ENCODE assay signal across 1 cellular context in the genomic region with DNA sequence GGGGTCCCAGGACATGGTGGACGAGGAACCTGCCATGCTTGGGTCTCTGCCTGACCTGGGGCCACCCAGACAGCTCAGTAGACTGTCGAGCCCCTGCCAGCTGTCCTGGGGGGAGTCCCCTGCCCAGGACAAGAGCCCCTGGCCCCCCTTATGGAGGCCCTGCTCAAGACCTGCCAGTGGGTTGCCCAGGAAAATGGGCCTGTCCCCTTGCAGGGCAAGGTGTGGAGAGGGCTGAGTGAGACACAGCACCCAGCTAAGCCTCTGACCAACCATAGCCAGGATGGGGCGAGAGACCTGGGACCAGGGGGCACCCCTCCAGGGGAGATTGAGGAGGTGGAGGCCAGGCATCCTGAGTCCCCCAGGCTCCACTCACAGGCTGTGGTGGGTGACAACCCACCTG.
TF ChIP-seq lines count a peak whose summit lies in the region.

No MANE protein-coding gene starts in this region.

TF ChIP-seq in GM23338, 12 proteins besides CTCF, POLR2A, EP300 and RAD21:
- TF ChIP-seq EZH2 (IDR thresholded peaks at IDR 0.05; ENCODE audit: low read depth, unreplicated experiment) (no peak), ZNF114 (CRISPR knock-in tag; IDR thresholded peaks at IDR 0.05) (no peak), EZH2phosphoT487 (IDR thresholded peaks at IDR 0.05; ENCODE audit: unreplicated experiment) (no peak), JUNB (IDR thresholded peaks at IDR 0.05; ENCODE audit: unreplicated experiment) (no peak), POLR2AphosphoS5 (IDR thresholded peaks at IDR 0.05; ENCODE audit: low read depth) (no peak), NANOG (IDR thresholded peaks at IDR 0.05; ENCODE audit: borderline replicate concordance) (no peak), STAT1 (IDR thresholded peaks at IDR 0.05; ENCODE audit: unreplicated experiment) (no peak), ZNF331 (CRISPR knock-in tag; IDR thresholded peaks at IDR 0.05; ENCODE audit: low read depth) (no peak), CREB1 (CRISPR knock-in tag; IDR thresholded peaks at IDR 0.05; ENCODE audit: low read depth) (no peak)
- TF ChIP-seq, protein P1, sequence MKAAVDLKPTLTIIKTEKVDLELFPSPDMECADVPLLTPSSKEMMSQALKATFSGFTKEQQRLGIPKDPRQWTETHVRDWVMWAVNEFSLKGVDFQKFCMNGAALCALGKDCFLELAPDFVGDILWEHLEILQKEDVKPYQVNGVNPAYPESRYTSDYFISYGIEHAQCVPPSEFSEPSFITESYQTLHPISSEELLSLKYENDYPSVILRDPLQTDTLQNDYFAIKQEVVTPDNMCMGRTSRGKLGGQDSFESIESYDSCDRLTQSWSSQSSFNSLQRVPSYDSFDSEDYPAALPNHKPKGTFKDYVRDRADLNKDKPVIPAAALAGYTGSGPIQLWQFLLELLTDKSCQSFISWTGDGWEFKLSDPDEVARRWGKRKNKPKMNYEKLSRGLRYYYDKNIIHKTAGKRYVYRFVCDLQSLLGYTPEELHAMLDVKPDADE (IDR thresholded peaks at IDR 0.05): no peak
- TF ChIP-seq, protein P2, sequence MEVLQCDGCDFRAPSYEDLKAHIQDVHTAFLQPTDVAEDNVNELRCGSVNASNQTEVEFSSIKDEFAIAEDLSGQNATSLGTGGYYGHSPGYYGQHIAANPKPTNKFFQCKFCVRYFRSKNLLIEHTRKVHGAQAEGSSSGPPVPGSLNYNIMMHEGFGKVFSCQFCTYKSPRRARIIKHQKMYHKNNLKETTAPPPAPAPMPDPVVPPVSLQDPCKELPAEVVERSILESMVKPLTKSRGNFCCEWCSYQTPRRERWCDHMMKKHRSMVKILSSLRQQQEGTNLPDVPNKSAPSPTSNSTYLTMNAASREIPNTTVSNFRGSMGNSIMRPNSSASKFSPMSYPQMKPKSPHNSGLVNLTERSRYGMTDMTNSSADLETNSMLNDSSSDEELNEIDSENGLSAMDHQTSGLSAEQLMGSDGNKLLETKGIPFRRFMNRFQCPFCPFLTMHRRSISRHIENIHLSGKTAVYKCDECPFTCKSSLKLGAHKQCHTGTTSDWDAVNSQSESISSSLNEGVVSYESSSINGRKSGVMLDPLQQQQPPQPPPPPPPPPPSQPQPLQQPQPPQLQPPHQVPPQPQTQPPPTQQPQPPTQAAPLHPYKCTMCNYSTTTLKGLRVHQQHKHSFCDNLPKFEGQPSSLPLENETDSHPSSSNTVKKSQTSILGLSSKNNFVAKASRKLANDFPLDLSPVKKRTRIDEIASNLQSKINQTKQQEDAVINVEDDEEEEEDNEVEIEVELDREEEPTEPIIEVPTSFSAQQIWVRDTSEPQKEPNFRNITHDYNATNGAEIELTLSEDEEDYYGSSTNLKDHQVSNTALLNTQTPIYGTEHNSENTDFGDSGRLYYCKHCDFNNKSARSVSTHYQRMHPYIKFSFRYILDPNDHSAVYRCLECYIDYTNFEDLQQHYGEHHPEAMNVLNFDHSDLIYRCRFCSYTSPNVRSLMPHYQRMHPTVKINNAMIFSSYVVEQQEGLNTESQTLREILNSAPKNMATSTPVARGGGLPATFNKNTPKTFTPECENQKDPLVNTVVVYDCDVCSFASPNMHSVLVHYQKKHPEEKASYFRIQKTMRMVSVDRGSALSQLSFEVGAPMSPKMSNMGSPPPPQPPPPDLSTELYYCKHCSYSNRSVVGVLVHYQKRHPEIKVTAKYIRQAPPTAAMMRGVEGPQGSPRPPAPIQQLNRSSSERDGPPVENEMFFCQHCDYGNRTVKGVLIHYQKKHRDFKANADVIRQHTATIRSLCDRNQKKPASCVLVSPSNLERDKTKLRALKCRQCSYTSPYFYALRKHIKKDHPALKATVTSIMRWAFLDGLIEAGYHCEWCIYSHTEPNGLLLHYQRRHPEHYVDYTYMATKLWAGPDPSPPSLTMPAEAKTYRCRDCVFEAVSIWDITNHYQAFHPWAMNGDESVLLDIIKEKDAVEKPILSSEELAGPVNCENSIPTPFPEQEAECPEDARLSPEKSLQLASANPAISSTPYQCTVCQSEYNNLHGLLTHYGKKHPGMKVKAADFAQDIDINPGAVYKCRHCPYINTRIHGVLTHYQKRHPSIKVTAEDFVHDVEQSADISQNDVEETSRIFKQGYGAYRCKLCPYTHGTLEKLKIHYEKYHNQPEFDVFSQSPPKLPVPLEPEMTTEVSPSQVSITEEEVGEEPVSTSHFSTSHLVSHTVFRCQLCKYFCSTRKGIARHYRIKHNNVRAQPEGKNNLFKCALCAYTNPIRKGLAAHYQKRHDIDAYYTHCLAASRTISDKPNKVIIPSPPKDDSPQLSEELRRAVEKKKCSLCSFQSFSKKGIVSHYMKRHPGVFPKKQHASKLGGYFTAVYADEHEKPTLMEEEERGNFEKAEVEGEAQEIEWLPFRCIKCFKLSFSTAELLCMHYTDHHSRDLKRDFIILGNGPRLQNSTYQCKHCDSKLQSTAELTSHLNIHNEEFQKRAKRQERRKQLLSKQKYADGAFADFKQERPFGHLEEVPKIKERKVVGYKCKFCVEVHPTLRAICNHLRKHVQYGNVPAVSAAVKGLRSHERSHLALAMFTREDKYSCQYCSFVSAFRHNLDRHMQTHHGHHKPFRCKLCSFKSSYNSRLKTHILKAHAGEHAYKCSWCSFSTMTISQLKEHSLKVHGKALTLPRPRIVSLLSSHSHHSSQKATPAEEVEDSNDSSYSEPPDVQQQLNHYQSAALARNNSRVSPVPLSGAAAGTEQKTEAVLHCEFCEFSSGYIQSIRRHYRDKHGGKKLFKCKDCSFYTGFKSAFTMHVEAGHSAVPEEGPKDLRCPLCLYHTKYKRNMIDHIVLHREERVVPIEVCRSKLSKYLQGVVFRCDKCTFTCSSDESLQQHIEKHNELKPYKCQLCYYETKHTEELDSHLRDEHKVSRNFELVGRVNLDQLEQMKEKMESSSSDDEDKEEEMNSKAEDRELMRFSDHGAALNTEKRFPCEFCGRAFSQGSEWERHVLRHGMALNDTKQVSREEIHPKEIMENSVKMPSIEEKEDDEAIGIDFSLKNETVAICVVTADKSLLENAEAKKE (CRISPR knock-in tag; IDR thresholded peaks at IDR 0.05): no peak
- TF ChIP-seq, protein P3, sequence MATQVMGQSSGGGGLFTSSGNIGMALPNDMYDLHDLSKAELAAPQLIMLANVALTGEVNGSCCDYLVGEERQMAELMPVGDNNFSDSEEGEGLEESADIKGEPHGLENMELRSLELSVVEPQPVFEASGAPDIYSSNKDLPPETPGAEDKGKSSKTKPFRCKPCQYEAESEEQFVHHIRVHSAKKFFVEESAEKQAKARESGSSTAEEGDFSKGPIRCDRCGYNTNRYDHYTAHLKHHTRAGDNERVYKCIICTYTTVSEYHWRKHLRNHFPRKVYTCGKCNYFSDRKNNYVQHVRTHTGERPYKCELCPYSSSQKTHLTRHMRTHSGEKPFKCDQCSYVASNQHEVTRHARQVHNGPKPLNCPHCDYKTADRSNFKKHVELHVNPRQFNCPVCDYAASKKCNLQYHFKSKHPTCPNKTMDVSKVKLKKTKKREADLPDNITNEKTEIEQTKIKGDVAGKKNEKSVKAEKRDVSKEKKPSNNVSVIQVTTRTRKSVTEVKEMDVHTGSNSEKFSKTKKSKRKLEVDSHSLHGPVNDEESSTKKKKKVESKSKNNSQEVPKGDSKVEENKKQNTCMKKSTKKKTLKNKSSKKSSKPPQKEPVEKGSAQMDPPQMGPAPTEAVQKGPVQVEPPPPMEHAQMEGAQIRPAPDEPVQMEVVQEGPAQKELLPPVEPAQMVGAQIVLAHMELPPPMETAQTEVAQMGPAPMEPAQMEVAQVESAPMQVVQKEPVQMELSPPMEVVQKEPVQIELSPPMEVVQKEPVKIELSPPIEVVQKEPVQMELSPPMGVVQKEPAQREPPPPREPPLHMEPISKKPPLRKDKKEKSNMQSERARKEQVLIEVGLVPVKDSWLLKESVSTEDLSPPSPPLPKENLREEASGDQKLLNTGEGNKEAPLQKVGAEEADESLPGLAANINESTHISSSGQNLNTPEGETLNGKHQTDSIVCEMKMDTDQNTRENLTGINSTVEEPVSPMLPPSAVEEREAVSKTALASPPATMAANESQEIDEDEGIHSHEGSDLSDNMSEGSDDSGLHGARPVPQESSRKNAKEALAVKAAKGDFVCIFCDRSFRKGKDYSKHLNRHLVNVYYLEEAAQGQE (IDR thresholded peaks at IDR 0.05; ENCODE audit: unreplicated experiment): no peak
TF ChIP-seq in GM23338: peak in this region for 0.
